ENCODE assay signal across 1 cellular context in the genomic region with DNA sequence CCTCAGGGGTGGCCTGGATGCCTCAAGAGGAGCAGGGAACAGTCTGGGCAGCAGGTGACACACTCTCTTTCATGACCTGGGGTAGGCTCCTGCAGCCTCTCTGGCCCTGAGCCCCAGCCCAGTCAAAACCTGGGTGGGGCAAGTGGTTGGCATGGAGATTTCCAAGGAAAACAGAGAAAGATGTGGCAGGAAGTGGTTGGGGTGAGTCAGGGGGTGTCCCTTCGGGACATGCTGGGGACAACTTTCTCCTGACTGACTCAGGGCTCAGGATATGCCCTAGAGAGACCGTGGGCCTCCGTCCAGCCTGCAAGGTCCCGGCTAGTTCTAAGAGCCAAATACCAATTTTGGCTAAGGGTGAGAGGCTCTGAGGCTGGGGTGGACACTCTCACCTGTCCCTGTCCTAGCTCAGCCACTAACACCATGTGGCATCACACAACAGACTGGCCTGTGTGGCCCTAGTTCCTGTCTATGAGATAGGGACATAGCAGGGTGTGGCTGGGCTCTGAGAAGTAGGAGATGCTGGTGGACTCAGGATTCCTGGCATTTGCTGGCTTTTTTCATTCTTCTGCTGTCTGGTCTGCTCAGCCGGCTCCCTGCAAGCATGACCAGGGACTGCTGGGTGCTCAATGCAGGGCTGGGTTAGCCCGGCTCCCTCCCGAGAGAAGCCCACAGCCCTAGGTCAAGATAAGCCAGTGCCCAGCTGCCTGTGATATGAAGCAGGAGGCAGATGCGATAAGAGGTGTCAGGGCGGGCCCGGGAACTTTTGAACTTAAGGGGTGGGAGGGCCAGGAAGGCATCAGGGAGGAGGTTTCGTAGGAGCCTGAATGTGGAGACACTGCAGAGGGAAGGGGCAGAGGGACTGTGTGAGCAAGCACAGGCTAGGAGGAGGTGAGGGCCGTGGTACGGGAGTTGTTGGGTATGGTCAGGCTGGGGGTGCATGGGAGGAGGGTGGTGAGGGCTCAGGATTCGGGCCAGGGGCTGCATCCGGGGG.
TF ChIP-seq lines count a peak whose summit lies in the region.

No MANE protein-coding gene starts in this region.

TF ChIP-seq in K562, 482 proteins besides CTCF, POLR2A, EP300 and RAD21 (continued from another document and continues in another):
- TF ChIP-seq, protein P1, sequence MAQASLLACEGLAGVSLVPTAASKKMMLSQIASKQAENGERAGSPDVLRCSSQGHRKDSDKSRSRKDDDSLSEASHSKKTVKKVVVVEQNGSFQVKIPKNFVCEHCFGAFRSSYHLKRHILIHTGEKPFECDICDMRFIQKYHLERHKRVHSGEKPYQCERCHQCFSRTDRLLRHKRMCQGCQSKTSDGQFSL (CRISPR knock-in tag; IDR thresholded peaks at IDR 0.05) = no peak
- TF ChIP-seq, protein P1 (tag; IDR thresholded peaks at IDR 0.05) = no peak
- TF ChIP-seq MYC (IDR thresholded peaks at IDR 0.05; ENCODE audit: low read depth, low read length) (peak; percentile 40; the same call in 1 of the 2 replicates), MYC (CRISPR knock-in tag; IDR thresholded peaks at IDR 0.05; ENCODE audit: borderline replicate concordance, low read depth) (no peak), ZNF830 (CRISPR knock-in tag; IDR thresholded peaks at IDR 0.05) (no peak), OTX1 (CRISPR knock-in tag; IDR thresholded peaks at IDR 0.05) (peak; percentile 59; the same call in 1 of the 2 replicates), CEBPB (tag; IDR thresholded peaks at IDR 0.05) (no peak), SAFB2 (IDR thresholded peaks at IDR 0.05; ENCODE audit: borderline replicate concordance, low read depth, low read length, severe bottlenecking) (no peak), ZNF134 (CRISPR knock-in tag; conservative IDR thresholded peaks at IDR 0.05) (peak; percentile 69; the same call in 1 of the 2 replicates), TAF15 (IDR thresholded peaks at IDR 0.05; ENCODE audit: low read depth, low read length) (no peak), BHLHE40 (IDR thresholded peaks at IDR 0.05; ENCODE audit: low read length) (peak; percentile 61; the same call in 1 of the 2 replicates), SNRNP70 (optimal IDR thresholded peaks at IDR 0.05; ENCODE audit: low read depth, low read length) (no peak), ZNF165 (CRISPR knock-in tag; IDR thresholded peaks at IDR 0.05; ENCODE audit: borderline replicate concordance) (no peak; the same call in 1 of the 2 replicates), ZNF561 (CRISPR knock-in tag; conservative IDR thresholded peaks at IDR 0.05) (no peak), NBN (IDR thresholded peaks at IDR 0.05; ENCODE audit: low read depth) (peak; percentile 89; the same call in 1 of the 2 replicates), HCFC1 (IDR thresholded peaks at IDR 0.05; ENCODE audit: low read depth, low read length) (no peak), TRIM24 (IDR thresholded peaks at IDR 0.05) (peak; percentile 91 to 94), SP1 (CRISPR knock-in tag; IDR thresholded peaks at IDR 0.05) (peak; percentile 38), ZKSCAN8 (CRISPR knock-in tag; IDR thresholded peaks at IDR 0.05) (0 out of 2 replicates have a peak, but pooled peaks have one; percentile 63), NCOA6 (IDR thresholded peaks at IDR 0.05) (no peak), KLF10 (CRISPR knock-in tag; IDR thresholded peaks at IDR 0.05) (no peak), STAT5B (CRISPR knock-in tag; IDR thresholded peaks at IDR 0.05) (no peak), ZBTB17 (CRISPR knock-in tag; IDR thresholded peaks at IDR 0.05) (no peak), SREBF2 (CRISPR knock-in tag; IDR thresholded peaks at IDR 0.05) (no peak), FOSL1 (tag; conservative IDR thresholded peaks at IDR 0.05) (peak; percentile 94), RCOR1 (IDR thresholded peaks at IDR 0.05; ENCODE audit: borderline replicate concordance in 1 of 2, low read depth in 2 of 2, low read length in 2 of 2) (peak; percentile 69 to 96; a peak in 3 of 4 replicates), NUFIP1 (IDR thresholded peaks at IDR 0.05; ENCODE audit: partially characterized antibody) (no peak), ZKSCAN1 (IDR thresholded peaks at IDR 0.05; ENCODE audit: low read depth, low read length) (peak; percentile 65), CBX2 (IDR thresholded peaks at IDR 0.05; ENCODE audit: insufficient read depth, low read length, poor library complexity, severe bottlenecking) (no peak), ZBTB7A (IDR thresholded peaks at IDR 0.05; ENCODE audit: borderline replicate concordance, control insufficient read depth, low read depth, low read length) (peak; percentile 60; the same call in 1 of the 2 replicates), POLR3G (IDR thresholded peaks at IDR 0.05; ENCODE audit: extremely low read depth, insufficient read length, insufficient replicate concordance) (no peak), ZNF668 (CRISPR knock-in tag; IDR thresholded peaks at IDR 0.05) (no peak), ZNF444 (CRISPR knock-in tag; IDR thresholded peaks at IDR 0.05) (no peak), TBP (optimal IDR thresholded peaks at IDR 0.05; ENCODE audit: low read depth, low read length) (peak; percentile 27)
- TF ChIP-seq, protein P2, sequence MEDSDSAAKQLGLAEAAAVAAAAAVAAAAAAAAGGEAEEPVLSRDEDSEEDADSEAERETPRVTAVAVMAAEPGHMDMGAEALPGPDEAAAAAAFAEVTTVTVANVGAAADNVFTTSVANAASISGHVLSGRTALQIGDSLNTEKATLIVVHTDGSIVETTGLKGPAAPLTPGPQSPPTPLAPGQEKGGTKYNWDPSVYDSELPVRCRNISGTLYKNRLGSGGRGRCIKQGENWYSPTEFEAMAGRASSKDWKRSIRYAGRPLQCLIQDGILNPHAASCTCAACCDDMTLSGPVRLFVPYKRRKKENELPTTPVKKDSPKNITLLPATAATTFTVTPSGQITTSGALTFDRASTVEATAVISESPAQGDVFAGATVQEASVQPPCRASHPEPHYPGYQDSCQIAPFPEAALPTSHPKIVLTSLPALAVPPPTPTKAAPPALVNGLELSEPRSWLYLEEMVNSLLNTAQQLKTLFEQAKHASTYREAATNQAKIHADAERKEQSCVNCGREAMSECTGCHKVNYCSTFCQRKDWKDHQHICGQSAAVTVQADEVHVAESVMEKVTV (CRISPR knock-in tag; IDR thresholded peaks at IDR 0.05) = no peak
- TF ChIP-seq, protein P3, sequence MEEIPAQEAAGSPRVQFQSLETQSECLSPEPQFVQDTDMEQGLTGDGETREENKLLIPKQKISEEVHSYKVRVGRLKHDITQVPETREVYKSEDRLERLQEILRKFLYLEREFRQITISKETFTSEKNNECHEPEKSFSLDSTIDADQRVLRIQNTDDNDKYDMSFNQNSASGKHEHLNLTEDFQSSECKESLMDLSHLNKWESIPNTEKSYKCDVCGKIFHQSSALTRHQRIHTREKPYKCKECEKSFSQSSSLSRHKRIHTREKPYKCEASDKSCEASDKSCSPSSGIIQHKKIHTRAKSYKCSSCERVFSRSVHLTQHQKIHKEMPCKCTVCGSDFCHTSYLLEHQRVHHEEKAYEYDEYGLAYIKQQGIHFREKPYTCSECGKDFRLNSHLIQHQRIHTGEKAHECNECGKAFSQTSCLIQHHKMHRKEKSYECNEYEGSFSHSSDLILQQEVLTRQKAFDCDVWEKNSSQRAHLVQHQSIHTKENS (CRISPR knock-in tag; IDR thresholded peaks at IDR 0.05) = no peak
- TF ChIP-seq, protein P4, sequence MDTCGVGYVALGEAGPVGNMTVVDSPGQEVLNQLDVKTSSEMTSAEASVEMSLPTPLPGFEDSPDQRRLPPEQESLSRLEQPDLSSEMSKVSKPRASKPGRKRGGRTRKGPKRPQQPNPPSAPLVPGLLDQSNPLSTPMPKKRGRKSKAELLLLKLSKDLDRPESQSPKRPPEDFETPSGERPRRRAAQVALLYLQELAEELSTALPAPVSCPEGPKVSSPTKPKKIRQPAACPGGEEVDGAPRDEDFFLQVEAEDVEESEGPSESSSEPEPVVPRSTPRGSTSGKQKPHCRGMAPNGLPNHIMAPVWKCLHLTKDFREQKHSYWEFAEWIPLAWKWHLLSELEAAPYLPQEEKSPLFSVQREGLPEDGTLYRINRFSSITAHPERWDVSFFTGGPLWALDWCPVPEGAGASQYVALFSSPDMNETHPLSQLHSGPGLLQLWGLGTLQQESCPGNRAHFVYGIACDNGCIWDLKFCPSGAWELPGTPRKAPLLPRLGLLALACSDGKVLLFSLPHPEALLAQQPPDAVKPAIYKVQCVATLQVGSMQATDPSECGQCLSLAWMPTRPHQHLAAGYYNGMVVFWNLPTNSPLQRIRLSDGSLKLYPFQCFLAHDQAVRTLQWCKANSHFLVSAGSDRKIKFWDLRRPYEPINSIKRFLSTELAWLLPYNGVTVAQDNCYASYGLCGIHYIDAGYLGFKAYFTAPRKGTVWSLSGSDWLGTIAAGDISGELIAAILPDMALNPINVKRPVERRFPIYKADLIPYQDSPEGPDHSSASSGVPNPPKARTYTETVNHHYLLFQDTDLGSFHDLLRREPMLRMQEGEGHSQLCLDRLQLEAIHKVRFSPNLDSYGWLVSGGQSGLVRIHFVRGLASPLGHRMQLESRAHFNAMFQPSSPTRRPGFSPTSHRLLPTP (IDR thresholded peaks at IDR 0.05; ENCODE audit: borderline replicate concordance, extremely low read depth, insufficient read length) = no peak
- TF ChIP-seq, protein P5, sequence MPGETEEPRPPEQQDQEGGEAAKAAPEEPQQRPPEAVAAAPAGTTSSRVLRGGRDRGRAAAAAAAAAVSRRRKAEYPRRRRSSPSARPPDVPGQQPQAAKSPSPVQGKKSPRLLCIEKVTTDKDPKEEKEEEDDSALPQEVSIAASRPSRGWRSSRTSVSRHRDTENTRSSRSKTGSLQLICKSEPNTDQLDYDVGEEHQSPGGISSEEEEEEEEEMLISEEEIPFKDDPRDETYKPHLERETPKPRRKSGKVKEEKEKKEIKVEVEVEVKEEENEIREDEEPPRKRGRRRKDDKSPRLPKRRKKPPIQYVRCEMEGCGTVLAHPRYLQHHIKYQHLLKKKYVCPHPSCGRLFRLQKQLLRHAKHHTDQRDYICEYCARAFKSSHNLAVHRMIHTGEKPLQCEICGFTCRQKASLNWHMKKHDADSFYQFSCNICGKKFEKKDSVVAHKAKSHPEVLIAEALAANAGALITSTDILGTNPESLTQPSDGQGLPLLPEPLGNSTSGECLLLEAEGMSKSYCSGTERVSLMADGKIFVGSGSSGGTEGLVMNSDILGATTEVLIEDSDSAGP (CRISPR knock-in tag; IDR thresholded peaks at IDR 0.05) = no peak
- TF ChIP-seq, protein P6, sequence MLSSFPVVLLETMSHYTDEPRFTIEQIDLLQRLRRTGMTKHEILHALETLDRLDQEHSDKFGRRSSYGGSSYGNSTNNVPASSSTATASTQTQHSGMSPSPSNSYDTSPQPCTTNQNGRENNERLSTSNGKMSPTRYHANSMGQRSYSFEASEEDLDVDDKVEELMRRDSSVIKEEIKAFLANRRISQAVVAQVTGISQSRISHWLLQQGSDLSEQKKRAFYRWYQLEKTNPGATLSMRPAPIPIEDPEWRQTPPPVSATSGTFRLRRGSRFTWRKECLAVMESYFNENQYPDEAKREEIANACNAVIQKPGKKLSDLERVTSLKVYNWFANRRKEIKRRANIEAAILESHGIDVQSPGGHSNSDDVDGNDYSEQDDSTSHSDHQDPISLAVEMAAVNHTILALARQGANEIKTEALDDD (IDR thresholded peaks at IDR 0.05) = peak; percentile 79; the same call in 1 of the 2 replicates
- TF ChIP-seq, protein P7, sequence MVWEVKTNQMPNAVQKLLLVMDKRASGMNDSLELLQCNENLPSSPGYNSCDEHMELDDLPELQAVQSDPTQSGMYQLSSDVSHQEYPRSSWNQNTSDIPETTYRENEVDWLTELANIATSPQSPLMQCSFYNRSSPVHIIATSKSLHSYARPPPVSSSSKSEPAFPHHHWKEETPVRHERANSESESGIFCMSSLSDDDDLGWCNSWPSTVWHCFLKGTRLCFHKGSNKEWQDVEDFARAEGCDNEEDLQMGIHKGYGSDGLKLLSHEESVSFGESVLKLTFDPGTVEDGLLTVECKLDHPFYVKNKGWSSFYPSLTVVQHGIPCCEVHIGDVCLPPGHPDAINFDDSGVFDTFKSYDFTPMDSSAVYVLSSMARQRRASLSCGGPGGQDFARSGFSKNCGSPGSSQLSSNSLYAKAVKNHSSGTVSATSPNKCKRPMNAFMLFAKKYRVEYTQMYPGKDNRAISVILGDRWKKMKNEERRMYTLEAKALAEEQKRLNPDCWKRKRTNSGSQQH (CRISPR knock-in tag; IDR thresholded peaks at IDR 0.05) = no peak; the same call in 1 of the 2 replicates
- TF ChIP-seq, protein P8, sequence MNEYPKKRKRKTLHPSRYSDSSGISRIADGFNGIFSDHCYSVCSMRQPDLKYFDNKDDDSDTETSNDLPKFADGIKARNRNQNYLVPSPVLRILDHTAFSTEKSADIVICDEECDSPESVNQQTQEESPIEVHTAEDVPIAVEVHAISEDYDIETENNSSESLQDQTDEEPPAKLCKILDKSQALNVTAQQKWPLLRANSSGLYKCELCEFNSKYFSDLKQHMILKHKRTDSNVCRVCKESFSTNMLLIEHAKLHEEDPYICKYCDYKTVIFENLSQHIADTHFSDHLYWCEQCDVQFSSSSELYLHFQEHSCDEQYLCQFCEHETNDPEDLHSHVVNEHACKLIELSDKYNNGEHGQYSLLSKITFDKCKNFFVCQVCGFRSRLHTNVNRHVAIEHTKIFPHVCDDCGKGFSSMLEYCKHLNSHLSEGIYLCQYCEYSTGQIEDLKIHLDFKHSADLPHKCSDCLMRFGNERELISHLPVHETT (CRISPR knock-in tag; conservative IDR thresholded peaks at IDR 0.05 in 1 of 2, IDR thresholded peaks at IDR 0.05 in 1 of 2) = peak in 1 of 2 experiments; percentile 89; a peak in 2 of 4 replicates
- TF ChIP-seq, protein P9, sequence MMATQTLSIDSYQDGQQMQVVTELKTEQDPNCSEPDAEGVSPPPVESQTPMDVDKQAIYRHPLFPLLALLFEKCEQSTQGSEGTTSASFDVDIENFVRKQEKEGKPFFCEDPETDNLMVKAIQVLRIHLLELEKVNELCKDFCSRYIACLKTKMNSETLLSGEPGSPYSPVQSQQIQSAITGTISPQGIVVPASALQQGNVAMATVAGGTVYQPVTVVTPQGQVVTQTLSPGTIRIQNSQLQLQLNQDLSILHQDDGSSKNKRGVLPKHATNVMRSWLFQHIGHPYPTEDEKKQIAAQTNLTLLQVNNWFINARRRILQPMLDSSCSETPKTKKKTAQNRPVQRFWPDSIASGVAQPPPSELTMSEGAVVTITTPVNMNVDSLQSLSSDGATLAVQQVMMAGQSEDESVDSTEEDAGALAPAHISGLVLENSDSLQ (IDR thresholded peaks at IDR 0.05) = peak; percentile 57
- TF ChIP-seq, protein P10, sequence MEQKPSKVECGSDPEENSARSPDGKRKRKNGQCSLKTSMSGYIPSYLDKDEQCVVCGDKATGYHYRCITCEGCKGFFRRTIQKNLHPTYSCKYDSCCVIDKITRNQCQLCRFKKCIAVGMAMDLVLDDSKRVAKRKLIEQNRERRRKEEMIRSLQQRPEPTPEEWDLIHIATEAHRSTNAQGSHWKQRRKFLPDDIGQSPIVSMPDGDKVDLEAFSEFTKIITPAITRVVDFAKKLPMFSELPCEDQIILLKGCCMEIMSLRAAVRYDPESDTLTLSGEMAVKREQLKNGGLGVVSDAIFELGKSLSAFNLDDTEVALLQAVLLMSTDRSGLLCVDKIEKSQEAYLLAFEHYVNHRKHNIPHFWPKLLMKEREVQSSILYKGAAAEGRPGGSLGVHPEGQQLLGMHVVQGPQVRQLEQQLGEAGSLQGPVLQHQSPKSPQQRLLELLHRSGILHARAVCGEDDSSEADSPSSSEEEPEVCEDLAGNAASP (IDR thresholded peaks at IDR 0.05) = no peak
